In the genomic region with DNA sequence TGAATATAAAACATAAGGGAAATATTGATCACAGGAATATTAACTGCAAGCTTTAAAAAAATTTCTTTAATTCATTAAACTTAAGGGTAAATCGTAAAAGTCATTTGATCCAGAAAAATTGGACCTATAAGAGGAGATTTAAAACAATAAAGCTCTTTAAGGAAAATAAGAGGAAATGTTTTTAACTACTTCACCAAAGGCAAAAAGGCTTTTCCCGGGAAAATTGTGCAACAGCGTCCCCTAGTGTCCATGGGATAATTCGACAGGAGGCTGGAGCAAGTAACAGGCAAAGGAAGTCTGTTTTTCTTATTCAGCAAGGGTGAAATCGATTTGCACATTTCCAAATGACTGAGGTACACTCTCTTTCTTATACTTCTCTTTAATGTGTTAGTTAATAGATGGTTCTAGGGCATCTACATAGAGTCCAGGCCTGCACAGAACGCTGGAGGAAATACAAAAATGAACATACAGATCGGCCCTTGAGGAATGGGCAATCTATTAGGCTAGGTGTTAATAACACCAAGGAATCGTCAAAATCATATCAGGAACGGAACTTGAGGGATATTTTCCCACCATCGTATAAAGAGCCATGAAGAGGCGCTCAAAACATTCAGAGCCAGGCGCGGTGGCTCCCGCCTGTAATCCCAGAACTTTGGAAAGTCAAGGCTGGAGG, we compare ENCODE assay signal across 8 cellular contexts.
DNase-seq lines count a peak whose midpoint lies in the region; ATAC-seq and TF ChIP-seq lines count a peak whose summit lies in the region.

No MANE protein-coding gene starts in this region.

- H3K27me3 ChIP-seq in WERI-Rb-1 (ENCODE audit: insufficient read depth, low read depth, severe bottlenecking) (peaks cover 12% of the 10 kb centered on the region), right atrium auricular region (no peaks in the 10 kb centered on the region)

- peak; percentile 51 for DNase-seq in activated CD4-positive, alpha-beta T cell treated with anti-CD3 and anti-CD28 coated beads for 48 hours
- DNase-seq in activated CD4-positive, alpha-beta T cell treated with anti-CD3 and anti-CD28 coated beads, Interleukin-2, amount 50 U/mL, for 1 hour: no peak
- DNase-seq in M059J (ENCODE audit: low read depth) (peak; percentile 54), WERI-Rb-1 (peak; percentile 65), right atrium auricular region (ENCODE audit: low spot score) (no peak), activated gamma-delta T cell treated with Interleukin-2 at 50 U/mL for 16 hours (no peak)
- peak in 2 of 3 donors; percentile 2 to 4 for DNase-seq in stimulated activated CD4-positive, alpha-beta T cell treated with anti-CD3 and anti-CD28 coated beads, TNF-alpha, amount 100 ng/mL, for 48 hours (ENCODE audit: low read depth in 3 of 3)

- H3K36me3 ChIP-seq in WERI-Rb-1 (no peaks in the 10 kb centered on the region), right atrium auricular region (no peaks in the 10 kb centered on the region)

- ATAC-seq in GM21528 (IDR thresholded peaks at IDR 0.05; ENCODE audit: low FRiP score, unreplicated experiment): no peak

- H3K9me3 ChIP-seq in WERI-Rb-1 (ENCODE audit: severe bottlenecking) (no peaks in the 10 kb centered on the region), right atrium auricular region (no peaks in the 10 kb centered on the region)

- H3K27ac ChIP-seq in WERI-Rb-1 (no peak overlapping the region), right atrium auricular region (no peak overlapping the region)

- H3K4me1 ChIP-seq in right atrium auricular region: no peaks in the 10 kb centered on the region

- H3K4me3 ChIP-seq in WERI-Rb-1 (ENCODE audit: low read depth, low read length) (no peak overlapping the region), right atrium auricular region (no peak overlapping the region)

- TF ChIP-seq CTCF in WERI-Rb-1 (IDR thresholded peaks at IDR 0.05; ENCODE audit: low read depth, low read length) (peak; percentile 91), right atrium auricular region (IDR thresholded peaks at IDR 0.05) (peak; percentile 75 to 89)

Comparison
In these comparisons a context has a peak if more than half of its experiments do, and no peak if none do; other contexts are left out.
1. DNase-seq: peak in activated CD4-positive, alpha-beta T cell treated with anti-CD3 and anti-CD28 coated beads for 48 hours (single experiment), M059J (single experiment), WERI-Rb-1 (single experiment) and stimulated activated CD4-positive, alpha-beta T cell treated with anti-CD3 and anti-CD28 coated beads, TNF-alpha, amount 100 ng/mL, for 48 hours (2 of 3); none in activated CD4-positive, alpha-beta T cell treated with anti-CD3 and anti-CD28 coated beads, Interleukin-2, amount 50 U/mL, for 1 hour (single experiment), right atrium auricular region (single experiment) and activated gamma-delta T cell treated with Interleukin-2 at 50 U/mL for 16 hours (single experiment).